31 cellular contexts compared by ENCODE assay signal in the genomic region with DNA sequence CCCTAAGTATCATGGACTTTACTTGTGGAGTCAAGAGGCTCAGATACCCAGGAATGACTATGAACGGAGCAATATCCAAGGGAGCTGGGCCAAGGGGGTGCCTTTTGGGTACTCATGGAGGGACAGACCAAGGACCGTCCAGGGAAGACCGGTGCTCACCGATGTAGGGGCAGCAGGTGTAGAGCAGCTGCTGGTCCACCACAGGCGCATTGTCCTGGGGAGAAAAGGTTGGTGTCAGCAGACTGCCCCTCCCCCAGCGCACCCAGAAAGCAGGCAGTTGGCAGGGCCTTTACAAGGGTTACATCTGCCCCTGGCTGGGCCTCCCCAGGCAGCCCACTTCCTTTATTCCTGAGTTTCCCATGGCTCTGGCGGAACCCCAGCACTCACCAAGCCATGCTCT.
"Had no signal": no experiment of that assay in that cellular context is flagged by ENCODE, and none has a peak within 500 bp of the region (broad histone marks: within the 10 kb centered on the region; RNA-seq: fewer than 3 reads in every experiment).

No MANE protein-coding gene starts in this region.

- H3K27me3 Mint-ChIP-seq: activated CD4-positive, alpha-beta T cell treated with anti-CD3 and anti-CD28 coated beads for 36 hours; activated CD4-positive, alpha-beta T cell treated with anti-CD3 and anti-CD28 coated beads, Interleukin-2, amount 10 ng/mL, durations not matched to agents 7 days and 5 days; activated naive CD8-positive, alpha-beta T cell treated with anti-CD3 and anti-CD28 coated beads for 36 hours; activated T-helper 17 cell treated with anti-CD3 and anti-CD28 coated beads, Interleukin-2, amount 50 U/mL, for 72 hours; central memory CD8-positive, alpha-beta T cell had no signal

- H3K9me3 Mint-ChIP-seq: activated CD4-positive, alpha-beta T cell treated with anti-CD3 and anti-CD28 coated beads, Interleukin-2, amount 10 ng/mL, durations not matched to agents 7 days and 5 days; activated naive CD8-positive, alpha-beta T cell treated with anti-CD3 and anti-CD28 coated beads for 36 hours; activated T-cell treated with anti-CD3 and anti-CD28 coated beads, Interleukin-2, amount 50 U/mL, for 72 hours; activated T-helper 17 cell treated with anti-CD3 and anti-CD28 coated beads, Interleukin-2, amount 50 U/mL, for 72 hours; central memory CD8-positive, alpha-beta T cell; T-helper 1 cell treated with Interleukin-12 subunit alpha and Interleukin-12 subunit beta and Interleukin-4 antibody, amounts not matched to agents 30 μg/mL and 1 μg/mL, for 36 hours; T-helper 2 cell treated with Interferon-gamma antibody and Interleukin-4, amounts not matched to agents 5 μg/mL and 100 μg/mL, for 36 hours; WTC11 had no signal

- ATAC-seq: activated CD4-positive, alpha-beta T cell treated with anti-CD3 and anti-CD28 coated beads for 36 hours; activated CD4-positive, CD25-positive, alpha-beta regulatory T cell treated with anti-CD3 and anti-CD28 coated beads, Interleukin-2, amount 50 U/mL, for 24 hours; activated CD8-positive, alpha-beta T cell treated with anti-CD3 and anti-CD28 coated beads, Interleukin-2, amount 10 ng/mL, durations not matched to agents 7 days and 5 days; activated T-cell treated with anti-CD3 and anti-CD28 coated beads, Interleukin-2, amount 50 U/mL, for 72 hours; activated T-helper 17 cell treated with anti-CD3 and anti-CD28 coated beads, Interleukin-2, amount 50 U/mL, for 72 hours; PC-3 had no signal

- DNase-seq: activated CD4-positive, alpha-beta T cell treated with anti-CD3 and anti-CD28 coated beads for 36 hours; activated CD4-positive, alpha-beta T cell treated with anti-CD3 and anti-CD28 coated beads, Interleukin-2, amount 10 ng/mL, durations not matched to agents 7 days and 5 days; activated CD4-positive, alpha-beta T cell treated with anti-CD3 and anti-CD28 coated beads, Interleukin-2, amount 50 U/mL, for 48 hours; activated CD8-positive, alpha-beta memory T cell treated with anti-CD3 and anti-CD28 coated beads, Interleukin-2, amount 50 U/mL, for 48 hours; activated CD8-positive, alpha-beta T cell treated with anti-CD3 and anti-CD28 coated beads, Interleukin-2, amount 10 ng/mL, durations not matched to agents 7 days and 5 days; activated effector memory CD4-positive, alpha-beta T cell treated with anti-CD3 and anti-CD28 coated beads, Interleukin-2, amount 50 U/mL, for 16 hours; activated naive CD4-positive, alpha-beta T cell; activated naive CD4-positive, alpha-beta T cell treated with anti-CD3 and anti-CD28 coated beads, Interleukin-2, amount 50 U/mL, for 16 hours; activated naive CD8-positive, alpha-beta T cell treated with anti-CD3 and anti-CD28 coated beads for 36 hours; activated T-cell treated with anti-CD3 and anti-CD28 coated beads, Interleukin-2, amount 50 U/mL, for 72 hours; amniotic stem cell; brain microvascular endothelial cell; NCI-H1048; NCI-H1105 treated with DMSO at 0.1 percent for 48 hours; NCI-H1436 treated with DMSO at 0.1 percent for 48 hours; NCI-H187; NCI-H2029 treated with DMSO at 0.1 percent for 48 hours; NCI-H2107; NCI-H2171; NCI-H510A; NCI-H526; NCI-H748 treated with DMSO at 0.1 percent for 48 hours; NK-92 treated with Interleukin-12 subunit alpha and Interleukin-12 subunit beta, amount 100 ng/mL, for 24 hours; PC-3; Right ventricle myocardium superior had no signal

- H3K4me1 Mint-ChIP-seq: activated naive CD8-positive, alpha-beta T cell treated with anti-CD3 and anti-CD28 coated beads for 36 hours had no signal

- H3K4me3 Mint-ChIP-seq: activated CD4-positive, alpha-beta T cell treated with anti-CD3 and anti-CD28 coated beads for 36 hours; activated CD4-positive, alpha-beta T cell treated with anti-CD3 and anti-CD28 coated beads, Interleukin-2, amount 10 ng/mL, durations not matched to agents 7 days and 5 days; activated CD8-positive, alpha-beta T cell treated with anti-CD3 and anti-CD28 coated beads, Interleukin-2, amount 10 ng/mL, durations not matched to agents 7 days and 5 days; activated naive CD8-positive, alpha-beta T cell treated with anti-CD3 and anti-CD28 coated beads for 36 hours; activated T-cell treated with anti-CD3 and anti-CD28 coated beads, Interleukin-2, amount 50 U/mL, for 72 hours; activated T-helper 17 cell treated with anti-CD3 and anti-CD28 coated beads, Interleukin-2, amount 50 U/mL, for 72 hours; central memory CD8-positive, alpha-beta T cell; T-helper 1 cell treated with Interleukin-12 subunit alpha and Interleukin-12 subunit beta and Interleukin-4 antibody, amounts not matched to agents 30 μg/mL and 1 μg/mL, for 36 hours; T-helper 2 cell treated with Interferon-gamma antibody and Interleukin-4, amounts not matched to agents 5 μg/mL and 100 μg/mL, for 36 hours; WTC11 had no signal

- H3K27me3 ChIP-seq: brain microvascular endothelial cell had no signal

- H3K27ac ChIP-seq: brain microvascular endothelial cell had no signal

- H3K27ac Mint-ChIP-seq: activated CD4-positive, alpha-beta T cell treated with anti-CD3 and anti-CD28 coated beads for 36 hours; activated CD4-positive, alpha-beta T cell treated with anti-CD3 and anti-CD28 coated beads, Interleukin-2, amount 10 ng/mL, durations not matched to agents 7 days and 5 days; activated CD8-positive, alpha-beta T cell treated with anti-CD3 and anti-CD28 coated beads, Interleukin-2, amount 10 ng/mL, durations not matched to agents 7 days and 5 days; activated T-cell treated with anti-CD3 and anti-CD28 coated beads, Interleukin-2, amount 50 U/mL, for 72 hours; T-helper 1 cell treated with Interleukin-12 subunit alpha and Interleukin-12 subunit beta and Interleukin-4 antibody, amounts not matched to agents 30 μg/mL and 1 μg/mL, for 36 hours; T-helper 2 cell treated with Interferon-gamma antibody and Interleukin-4, amounts not matched to agents 5 μg/mL and 100 μg/mL, for 36 hours had no signal
